2 cellular contexts compared by ENCODE assay signal in genomic region chr11:60759438-60760225, GRCh38.
TF ChIP-seq lines count a peak whose summit lies in the region.

No MANE protein-coding gene starts in this region.

TF ChIP-seq in A549, 52 proteins besides CTCF, POLR2A, EP300 and RAD21:
- TF ChIP-seq MAFK (IDR thresholded peaks at IDR 0.05; ENCODE audit: partially characterized antibody): peak; percentile 19

TF ChIP-seq in K562, 482 proteins besides CTCF, POLR2A, EP300 and RAD21:
- TF ChIP-seq SPI1 (IDR thresholded peaks at IDR 0.05; ENCODE audit: borderline replicate concordance, low read depth, low read length): peak; percentile 87
